Comparison of ENCODE assay signal across 23 cellular contexts in the genomic region with DNA sequence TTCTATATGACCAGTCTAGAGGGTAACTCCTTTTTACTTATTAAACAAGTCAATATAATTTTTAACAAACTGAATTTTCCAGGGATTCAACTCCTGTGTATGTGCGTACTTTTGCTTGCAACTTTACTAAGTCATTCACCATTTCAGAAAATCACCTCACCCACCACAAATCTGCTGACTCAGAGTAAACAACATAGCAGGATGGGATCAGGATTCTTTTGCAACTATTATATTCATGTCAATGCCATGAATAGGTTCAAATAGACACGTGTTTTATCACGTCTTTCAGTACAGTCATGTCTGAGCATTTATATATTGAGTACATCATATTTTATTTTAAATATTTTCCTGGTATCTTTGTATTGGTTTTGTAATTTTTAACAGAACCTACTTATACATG. TPM values are rescaled to one million over a fixed set of nuclear protein-coding genes. Genes with fewer than 3 reads are reported as not detected.
"Had no signal": no experiment of that assay in that cellular context is flagged by ENCODE, and none has a peak within 500 bp of the region (broad histone marks: within the 10 kb centered on the region; RNA-seq: fewer than 3 reads in every experiment).

No MANE protein-coding gene starts in this region.

- H3K9me3 ChIP-seq: adrenal gland, heart right ventricle, lower lobe of right lung, right lobe of liver, transverse colon, uterus had no signal

- ATAC-seq: activated T-helper 17 cell treated with anti-CD3 and anti-CD28 coated beads, Interleukin-2, amount 50 U/mL, for 72 hours; heart right ventricle; left lobe of liver; lower lobe of right lung; naive thymus-derived CD4-positive, alpha-beta T cell; stimulated activated memory B cell treated with anti-CD40 and anti-IgM and Interleukin-4, amounts not matched to agents 10 μg/mL and 1 μg/mL and 100 μg/mL, for 72 hours; WTC11 had no signal

- H3K36me3 ChIP-seq: adrenal gland, lower lobe of right lung, right lobe of liver, transverse colon, uterus had no signal

- H3K27ac ChIP-seq: adrenal gland, heart right ventricle, lower lobe of right lung, right lobe of liver, transverse colon, uterus had no signal

- H3K4me2 ChIP-seq: smooth muscle cell had no signal

- DNase-seq: activated CD8-positive, alpha-beta memory T cell treated with anti-CD3 and anti-CD28 coated beads for 24 hours; activated CD8-positive, alpha-beta memory T cell treated with anti-CD3 and anti-CD28 coated beads, Interleukin-2, amount 50 U/mL, for 4 hours; activated naive CD4-positive, alpha-beta T cell; activated T-cell treated with anti-CD3 and anti-CD28 coated beads, Interleukin-2, amount 50 U/mL, for 24 hours; adrenal gland; effector memory CD4-positive, alpha-beta T cell; heart right ventricle; kidney; lower lobe of right lung; naive thymus-derived CD4-positive, alpha-beta T cell; occipital lobe; right lobe of liver; stimulated activated CD4-positive, alpha-beta T cell treated with anti-CD3 and anti-CD28 coated beads, Interleukin-15, amount 100 ng/mL, for 24 hours; T1000; transverse colon; uterus had no signal

- H3K4me3 ChIP-seq: adrenal gland, heart right ventricle, lower lobe of right lung, right lobe of liver, smooth muscle cell, transverse colon, uterus had no signal

- H3K4me1 ChIP-seq: adrenal gland, heart right ventricle, lower lobe of right lung, right lobe of liver, uterus had no signal

- FAIRE-seq: astrocyte, colon, kidney had no signal

- H3K27me3 ChIP-seq: adrenal gland, right lobe of liver, transverse colon, uterus had no signal

RNA-seq across cellular contexts. Expression of gene CTTNBP2, which starts 14.5 kb away (rescaled TPM):
- polyA plus RNA-seq: naive thymus-derived CD4-positive, alpha-beta T cell had no signal
